ENCODE assay signal across 14 cellular contexts in the genomic region with DNA sequence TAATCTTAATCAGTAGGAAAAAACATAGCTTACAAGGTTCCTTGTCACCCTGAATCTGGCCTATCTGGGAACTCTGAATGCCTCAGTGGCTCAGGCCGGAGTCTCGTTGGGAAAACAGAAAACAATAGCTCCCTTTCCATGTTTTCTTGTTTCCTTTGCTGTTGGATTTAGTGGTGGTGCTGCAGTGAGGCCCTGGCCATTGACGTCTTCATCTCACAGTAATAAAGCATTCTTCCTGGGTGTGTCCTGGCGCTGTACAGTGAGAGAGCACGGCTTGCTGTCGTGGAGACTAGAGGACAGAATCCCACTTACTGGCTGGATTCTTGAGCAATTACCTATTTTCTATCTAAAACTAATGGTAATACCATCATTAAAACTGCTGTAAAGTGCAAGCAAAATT. TPM values are rescaled to one million over a fixed set of nuclear protein-coding genes. Genes with fewer than 3 reads are reported as not detected.
DNase-seq lines count a peak whose midpoint lies in the region; ATAC-seq and TF ChIP-seq lines count a peak whose summit lies in the region.
"Had no signal": no experiment of that assay in that cellular context is flagged by ENCODE, and none has a peak within 500 bp of the region (broad histone marks: within the 10 kb centered on the region; RNA-seq: fewer than 3 reads in every experiment).

No MANE protein-coding gene starts in this region.

- no peaks in the 10 kb centered on the region for H3K9me3 ChIP-seq in spleen
- H3K9me3 ChIP-seq: Peyer's patch had no signal

- H3K9me3 Mint-ChIP-seq in activated T-cell treated with anti-CD3 and anti-CD28 coated beads, Interleukin-2, amount 50 U/mL, for 4 hours = no peaks in the 10 kb centered on the region

- H3K27me3 ChIP-seq in dorsolateral prefrontal cortex (no peaks in the 10 kb centered on the region), spleen (replicated peaks in 1 of 7) (peaks cover 0 to 30% (median 16%) of the 10 kb centered on the region in 7 donors)

- no peaks in the 10 kb centered on the region for H3K27me3 Mint-ChIP-seq in activated T-cell treated with anti-CD3 and anti-CD28 coated beads, Interleukin-2, amount 50 U/mL, for 4 hours (ENCODE audit: low read depth)

- H3K4me1 Mint-ChIP-seq in activated T-cell treated with anti-CD3 and anti-CD28 coated beads, Interleukin-2, amount 50 U/mL, for 4 hours (ENCODE audit: low read depth) = peaks cover 50% of the 10 kb centered on the region

- TF ChIP-seq POLR2A in spleen (IDR thresholded peaks at IDR 0.05) = no peak

- H3K4me3 ChIP-seq in dorsolateral prefrontal cortex = peak overlapping the region in 8 of 59 donors; percentile 66 to 87 (median 79)
- H3K4me3 ChIP-seq in spleen = no peak overlapping the region

- ATAC-seq in activated T-cell treated with anti-CD3 and anti-CD28 coated beads, Interleukin-2, amount 50 U/mL, for 4 hours = no peak
- ATAC-seq: foreskin keratinocyte had no signal

- in situ Hi-C loops in SK-MEL-5 (cut with HindIII; ENCODE audit: low pct_unique_long_range_greater_than_20kb, low sequenced_read_pairs) = no loop called here

- 58 to 83% (median 68%) methylated on average over 6 of the region's 6 CpGs for WGBS in spleen, 5 donors

- DNase-seq in activated T-cell treated with anti-CD3 and anti-CD28 coated beads, Interleukin-2, amount 50 U/mL, for 4 hours = no peak
- DNase-seq in activated T-cell treated with anti-CD3 and anti-CD28 coated beads, Interleukin-2, amount 50 U/mL, for 1 hour = no peak
- DNase-seq in SK-MEL-5 (ENCODE audit: low read depth, low spot score) = peak; percentile 19
- DNase-seq in dorsolateral prefrontal cortex = no peak
- no peak for DNase-seq in spleen
- DNase-seq in superior temporal gyrus (ENCODE audit: extremely low spot score) = no peak
- DNase-seq in UCSD-AML1 (lab: John Stamatoyannopoulos, UW; ENCODE audit: unreplicated experiment) = no peak
- no peak for DNase-seq in stimulated activated CD8-positive, alpha-beta memory T cell treated with anti-CD3 and anti-CD28 coated beads, Interleukin-4, amount 100 ng/mL, for 48 hours
- DNase-seq: cortex of kidney, EL, NCI-H187, T1000 had no signal

- TF ChIP-seq CTCF in dorsolateral prefrontal cortex (IDR thresholded peaks at IDR 0.05 in 54 of 56, conservative IDR thresholded peaks at IDR 0.05 in 2 of 56; ENCODE audit: low read depth in 1 of 56, partially characterized antibody in 56 of 56) = no peak
- no peak for TF ChIP-seq CTCF in spleen (IDR thresholded peaks at IDR 0.05 in 8 of 11, conservative IDR thresholded peaks at IDR 0.05 in 3 of 11)

- H3K27ac ChIP-seq in dorsolateral prefrontal cortex = peak overlapping the region in 52 of 59 donors; percentile 58 to 98 (median 93)
- H3K27ac ChIP-seq in spleen = peak overlapping the region in 6 of 8 donors; percentile 63 to 91 (median 90)
- H3K27ac ChIP-seq: foreskin keratinocyte had no signal

- H3K36me3 ChIP-seq in spleen = peaks cover 0 to 24% (median 0%) of the 10 kb centered on the region in 6 donors
- H3K36me3 ChIP-seq: Peyer's patch had no signal

- intact Hi-C loops in dorsolateral prefrontal cortex (cut with DNase I) (no loop called here), spleen (cut with DNase I; ENCODE audit: low total_unique reads) (no loop called here)

- peak overlapping the region; percentile 57 for H3K4me3 Mint-ChIP-seq in activated T-cell treated with anti-CD3 and anti-CD28 coated beads, Interleukin-2, amount 50 U/mL, for 4 hours

- H3K36me3 Mint-ChIP-seq in activated T-cell treated with anti-CD3 and anti-CD28 coated beads, Interleukin-2, amount 50 U/mL, for 4 hours (ENCODE audit: insufficient read depth) = peaks cover 7% of the 10 kb centered on the region

- H3K4me1 ChIP-seq in spleen = peaks cover 8 to 58% (median 44%) of the 10 kb centered on the region in 6 donors
- H3K4me1 ChIP-seq: foreskin keratinocyte had no signal

RNA-seq across cellular contexts. Expression of gene SPOCK2, which starts 1.3 kb away (rescaled TPM):
- 10 to 100 TPM; 74.7 to 85.7 (median 83.2) TPM for total RNA-seq in activated T-cell treated with anti-CD3 and anti-CD28 coated beads, Interleukin-2, amount 50 U/mL, for 4 hours
- 0.05 and 0.24 TPM in 2 replicates for total RNA-seq in SK-MEL-5 (2014; rRNA removed; shearing (Covaris generic))
- 0.04 and 0.25 TPM in 2 replicates for polyA plus RNA-seq in SK-MEL-5 (2015; cell fraction: cytosol; rRNA removed)
- polyA plus RNA-seq in SK-MEL-5 (2015; cell fraction: nucleus; rRNA removed) = 1.8 and 4.3 TPM in 2 replicates
- total RNA-seq in dorsolateral prefrontal cortex = 100 to 1,000 TPM in 119 of 120 experiments, 10 to 100 TPM in 1; 94.6 to 335 (median 260) TPM
- total RNA-seq in spleen = 10 to 100 TPM; 32.2 to 64.3 (median 43.5) TPM
- polyA plus RNA-seq in spleen = 10 to 100 TPM; 12.6 to 28.4 (median 23.6) TPM

Comparison
In these comparisons a context has a peak if more than half of its experiments do, and no peak if none do; other contexts are left out.
1. RNA of gene SPOCK2, which starts 1.3 kb away (total RNA-seq): 94.6 to 335 TPM in dorsolateral prefrontal cortex, 74.7 to 85.7 TPM in activated T-cell treated with anti-CD3 and anti-CD28 coated beads, Interleukin-2, amount 50 U/mL, for 4 hours and 32.2 to 64.3 TPM in spleen; 0.05 to 0.24 TPM in SK-MEL-5; every median in the first group is over 10 times any median in the second.